Comparison of ENCODE assay signal across 12 cellular contexts in the genomic region with DNA sequence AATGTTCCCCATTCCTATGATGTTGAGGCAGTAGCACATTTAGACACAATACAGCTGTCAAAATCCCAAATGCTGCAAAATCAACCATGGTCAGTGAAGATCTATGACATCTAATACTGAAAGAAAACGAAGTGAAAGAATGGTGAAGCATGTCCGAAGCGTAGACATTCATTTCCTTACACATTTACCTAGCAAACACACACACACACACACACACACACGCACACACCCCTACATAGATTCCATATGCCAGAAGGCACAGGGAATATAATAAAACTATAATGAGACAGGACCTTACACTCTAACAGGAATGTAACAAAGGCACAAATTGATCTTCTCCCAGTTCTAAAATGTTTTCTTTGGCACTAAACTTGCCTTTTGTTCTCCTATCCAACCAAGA. TPM values are rescaled to one million over a fixed set of nuclear protein-coding genes. Genes with fewer than 3 reads are reported as not detected.
DNase-seq lines count a peak whose midpoint lies in the region; ATAC-seq, FAIRE-seq and TF ChIP-seq lines count a peak whose summit lies in the region.
"Had no signal": no experiment of that assay in that cellular context is flagged by ENCODE, and none has a peak within 500 bp of the region (broad histone marks: within the 10 kb centered on the region; RNA-seq: fewer than 3 reads in every experiment).

No MANE protein-coding gene starts in this region.

- TF ChIP-seq CTCF in fibroblast of the aortic adventitia (IDR thresholded peaks at IDR 0.05; ENCODE audit: insufficient read depth, low read length) (no peak), RWPE1 (conservative IDR thresholded peaks at IDR 0.05; ENCODE audit: low read depth) (no peak)

- no peak overlapping the region for H3K27ac ChIP-seq in RWPE1
- H3K27ac ChIP-seq: heart right ventricle, KMS-11 had no signal

- peak; percentile 82 for FAIRE-seq in GM12891 (lab: Jason Lieb, UNC)

- no peak for TF ChIP-seq POLR2A in GM12891 (IDR thresholded peaks at IDR 0.05; ENCODE audit: low read depth, low read length)

- DNase-seq in GM12891 (ENCODE audit: insufficient read length, low spot score) (no peak), fibroblast of the aortic adventitia (ENCODE audit: low read depth) (peak; percentile 17), RWPE1 (ENCODE audit: low spot score) (no peak), NCI-H1436 treated with DMSO at 0.1 percent for 48 hours (lab: John Stamatoyannopoulos, UW) (no peak)
- no peak for DNase-seq in activated CD4-positive, alpha-beta T cell treated with anti-CD3 and anti-CD28 coated beads, Interleukin-2, amount 50 U/mL, for 4 hours
- DNase-seq: activated CD4-positive, alpha-beta T cell treated with anti-CD3 and anti-CD28 coated beads, Interleukin-2, amount 50 U/mL, for 1 hour; heart right ventricle; PC-3 had no signal

- CTCF ChIA-PET in RWPE1 (lab: Yijun Ruan, JAX) = interaction anchor here (1.2 kb wide), 1 partner anchor 32 kb away, joined by 7 read pairs; a partner anchor contains a TSS

- H3K4me3 ChIP-seq in fibroblast of the aortic adventitia (ENCODE audit: low read depth, low read length) = no peak overlapping the region

- POLR2A ChIA-PET in RWPE1 (lab: Yijun Ruan, JAX; ENCODE audit: low non-redundant PET) = no interaction called here

- peak; percentile 72 for ATAC-seq in GM21515 (IDR thresholded peaks at IDR 0.05; ENCODE audit: unreplicated experiment)
- ATAC-seq in HG03196 (IDR thresholded peaks at IDR 0.05; ENCODE audit: unreplicated experiment) = peak; percentile 65
- ATAC-seq in activated CD4-positive, CD25-positive, alpha-beta regulatory T cell treated with anti-CD3 and anti-CD28 coated beads, Interleukin-2, amount 50 U/mL, for 24 hours = no peak
- ATAC-seq: PC-3 had no signal

TF ChIP-seq in GM12891, 5 proteins besides CTCF, POLR2A, EP300 and RAD21:
- TF ChIP-seq PAX5 (IDR thresholded peaks at IDR 0.05; ENCODE audit: insufficient read depth, low read length, severe bottlenecking) (peak; percentile 38), POLR2AphosphoS5 (IDR thresholded peaks at IDR 0.05; ENCODE audit: low read depth, low read length) (no peak), TAF1 (IDR thresholded peaks at IDR 0.05; ENCODE audit: low read depth, low read length) (no peak), POU2F2 (IDR thresholded peaks at IDR 0.05; ENCODE audit: low read depth, low read length) (peak; percentile 73; the same call in 1 of the 2 replicates), SPI1 (IDR thresholded peaks at IDR 0.05; ENCODE audit: low read depth, low read length) (peak; percentile 38; the same call in 1 of the 2 replicates)

RNA-seq across cellular contexts. Expression of a gene that starts 32.4 kb away (rescaled TPM):
- polyA plus RNA-seq in GM12891 (2012; ENCODE audit: low read depth, missing spikeins) = 12.9 TPM
- total RNA-seq in fibroblast of the aortic adventitia (ENCODE audit: low replicate concordance) = 27.3 and 44.1 TPM in 2 replicates

Comparison
In these comparisons a context has a peak if more than half of its experiments do, and no peak if none do; other contexts are left out.
1. ATAC-seq: peak in GM21515 (single experiment) and HG03196 (single experiment); none in activated CD4-positive, CD25-positive, alpha-beta regulatory T cell treated with anti-CD3 and anti-CD28 coated beads, Interleukin-2, amount 50 U/mL, for 24 hours (0 of 2).